ENCODE assay signal across 26 cellular contexts in genomic region chr14:36183402-36183801, GRCh38. TPM values are rescaled to one million over a fixed set of nuclear protein-coding genes. Genes with fewer than 3 reads are reported as not detected.
"Had no signal": no experiment of that assay in that cellular context is flagged by ENCODE, and none has a peak within 500 bp of the region (broad histone marks: within the 10 kb centered on the region; RNA-seq: fewer than 3 reads in every experiment).

No MANE protein-coding gene starts in this region.

- DNase-seq: Kasumi-1, MV-4-11, NCI-H1048, NCI-H1105, NCI-H1417 treated with DMSO at 0.1 percent for 48 hours, NCI-H146, NCI-H1694 treated with DMSO at 0.1 percent for 48 hours, NCI-H1930, NCI-H2081, NCI-H2107, NCI-H2227 treated with DMSO at 0.1 percent for 48 hours, NCI-H446, NCI-H510A, NCI-H524 treated with DMSO at 0.1 percent for 48 hours, NCI-H774, Right ventricle myocardium superior, RPMI8226, SK-N-SH, SW 1271, T-cell had no signal

- H3K9ac ChIP-seq: KMS-11, SK-N-SH had no signal

- H3K36me3 Mint-ChIP-seq: T-cell had no signal

- H3K27ac Mint-ChIP-seq: T-cell had no signal

- FAIRE-seq: HTR-8/SVneo, RCC 7860 had no signal

- H3K4me1 Mint-ChIP-seq: T-cell had no signal

- H3K9me3 ChIP-seq: SK-N-SH had no signal

- H3K4me3 Mint-ChIP-seq: T-cell had no signal

- H3K27ac ChIP-seq: HL-60, KMS-11 had no signal

- H3K4me2 ChIP-seq: KMS-11, SK-N-SH had no signal

- H3K9me3 Mint-ChIP-seq: T-cell had no signal

- ATAC-seq: T-cell had no signal

RNA-seq across cellular contexts. Expression of gene PTCSC3, which starts 6.9 kb away (rescaled TPM):
- total RNA-seq: M059J, Right ventricle myocardium superior, SK-MEL-5, T-cell had no signal
- polyA plus RNA-seq: SK-N-SH had no signal
